19 cellular contexts compared by ENCODE assay signal in the genomic region with DNA sequence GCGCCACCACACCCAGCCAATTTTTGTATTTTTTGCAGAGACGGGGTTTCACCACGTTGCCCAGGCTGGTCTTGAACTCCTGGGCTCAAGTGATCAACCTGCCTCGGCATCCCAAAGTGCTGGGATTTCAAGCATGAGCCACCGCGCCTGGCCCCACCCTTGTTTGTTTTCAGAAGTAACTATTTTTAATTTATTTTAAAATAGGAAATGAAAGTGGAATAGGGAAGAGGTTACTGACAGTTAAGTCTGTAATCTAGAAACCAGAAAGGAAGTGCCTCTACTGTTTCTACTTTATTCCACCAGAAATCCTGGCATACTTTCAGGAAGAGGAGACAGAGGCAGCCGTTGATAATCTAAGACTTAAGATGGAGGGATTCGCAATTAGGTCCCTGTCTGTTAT.
A peak's percentile ranks its signal among the peaks of the same experiment; 100 is the strongest.
DNase-seq lines count a peak whose midpoint lies in the region; ATAC-seq and TF ChIP-seq lines count a peak whose summit lies in the region.
"Had no signal": no experiment of that assay in that cellular context is flagged by ENCODE, and none has a peak within 500 bp of the region (broad histone marks: within the 10 kb centered on the region; RNA-seq: fewer than 3 reads in every experiment).

No MANE protein-coding gene starts in this region.

- intact Hi-C loops in activated B cell treated with CpG ODN at 0.5 μM for 24 hours (cut with micrococcal nuclease), result loop anchor here (5.0 kb wide), 1 partner anchor 49 kb away; no protein-coding TSS in a partner anchor

- peaks cover 4% of the 10 kb centered on the region for H3K36me3 Mint-ChIP-seq in stimulated activated naive CD8-positive, alpha-beta T cell treated with anti-CD3 and anti-CD28 coated beads, Interleukin-15, Interleukin-2, amounts not matched to agents 100 ng/mL and 50 ng/mL, for 24 hours (ENCODE audit: low read depth)
- H3K36me3 Mint-ChIP-seq in activated B cell treated with CpG ODN at 0.5 μM for 24 hours (ENCODE audit: low read depth) (no peaks in the 10 kb centered on the region), memory B cell (peaks cover 10% of the 10 kb centered on the region), osteocyte (ENCODE audit: unreplicated experiment) (peaks cover 9% of the 10 kb centered on the region)

- POLR2A ChIA-PET in activated B cell treated with CpG ODN at 0.5 μM for 24 hours (lab: Charles Lee), result no interaction called here

- TF ChIP-seq CTCF in activated B cell treated with CpG ODN at 0.5 μM for 24 hours (IDR thresholded peaks at IDR 0.05) (no peak), osteocyte (IDR thresholded peaks at IDR 0.05) (no peak)

- no peaks in the 10 kb centered on the region for H3K27me3 Mint-ChIP-seq in stimulated activated naive CD8-positive, alpha-beta T cell treated with anti-CD3 and anti-CD28 coated beads, Interleukin-15, Interleukin-2, amounts not matched to agents 100 ng/mL and 50 ng/mL, for 24 hours
- H3K27me3 Mint-ChIP-seq in activated B cell treated with CpG ODN at 0.5 μM for 24 hours, result no peaks in the 10 kb centered on the region
- no peaks in the 10 kb centered on the region for H3K27me3 Mint-ChIP-seq in memory B cell
- no peaks in the 10 kb centered on the region for H3K27me3 Mint-ChIP-seq in osteocyte (ENCODE audit: unreplicated experiment)
- H3K27me3 Mint-ChIP-seq: CD4-positive, CD25-positive, alpha-beta regulatory T cell; effector memory CD8-positive, alpha-beta T cell; naive thymus-derived CD8-positive, alpha-beta T cell had no signal

- ATAC-seq in stimulated activated naive CD8-positive, alpha-beta T cell treated with anti-CD3 and anti-CD28 coated beads, Interleukin-15, Interleukin-2, amounts not matched to agents 100 U/mL and 50 U/mL, for 24 hours, result no peak
- ATAC-seq in activated B cell treated with CpG ODN at 0.5 μM for 24 hours (ENCODE audit: low read depth) (peak; percentile 64), memory B cell (ENCODE audit: low read depth) (peak; percentile 94)
- ATAC-seq: effector memory CD8-positive, alpha-beta T cell; naive thymus-derived CD8-positive, alpha-beta T cell had no signal

- H3K4me3 Mint-ChIP-seq in stimulated activated naive CD8-positive, alpha-beta T cell treated with anti-CD3 and anti-CD28 coated beads, Interleukin-15, Interleukin-2, amounts not matched to agents 100 ng/mL and 50 ng/mL, for 24 hours, result no peak overlapping the region
- H3K4me3 Mint-ChIP-seq in activated B cell treated with CpG ODN at 0.5 μM for 24 hours, result peak overlapping the region; percentile 8
- H3K4me3 Mint-ChIP-seq in memory B cell, result peak overlapping the region; percentile 25
- H3K4me3 Mint-ChIP-seq in osteocyte (ENCODE audit: unreplicated experiment), result no peak overlapping the region
- H3K4me3 Mint-ChIP-seq: CD4-positive, CD25-positive, alpha-beta regulatory T cell; effector memory CD8-positive, alpha-beta T cell; naive thymus-derived CD8-positive, alpha-beta T cell had no signal

- CTCF ChIA-PET in activated B cell treated with CpG ODN at 0.5 μM for 24 hours (lab: Charles Lee), result no interaction called here

- peaks cover 26% of the 10 kb centered on the region for H3K4me1 Mint-ChIP-seq in stimulated activated naive CD8-positive, alpha-beta T cell treated with anti-CD3 and anti-CD28 coated beads, Interleukin-15, Interleukin-2, amounts not matched to agents 100 ng/mL and 50 ng/mL, for 24 hours (ENCODE audit: low read depth)
- peaks cover 54% of the 10 kb centered on the region for H3K4me1 Mint-ChIP-seq in activated B cell treated with CpG ODN at 0.5 μM for 24 hours
- peaks cover 33% of the 10 kb centered on the region for H3K4me1 Mint-ChIP-seq in memory B cell
- H3K4me1 Mint-ChIP-seq in osteocyte (ENCODE audit: unreplicated experiment), result peaks cover 6% of the 10 kb centered on the region

- no peak for DNase-seq in stimulated activated naive CD8-positive, alpha-beta T cell treated with anti-CD3 and anti-CD28 coated beads, Interleukin-15, Interleukin-2, amounts not matched to agents 100 U/mL and 50 U/mL, for 24 hours
- DNase-seq in activated B cell treated with CpG ODN at 0.5 μM for 24 hours (no peak), memory B cell (ENCODE audit: low spot score in 2 of 2) (peak in 1 of 2 donors; percentile 16), osteocyte (ENCODE audit: extremely low spot score, unreplicated experiment) (no peak), NCI-H226 (no peak), NCI-H748 (lab: John Stamatoyannopoulos, UW; ENCODE audit: unreplicated experiment) (no peak)
- DNase-seq in activated CD8-positive, alpha-beta memory T cell treated with anti-CD3 and anti-CD28 coated beads for 24 hours, result no peak
- DNase-seq: activated naive CD4-positive, alpha-beta T cell; activated T-cell treated with anti-CD3 and anti-CD28 coated beads for 4 hours; CD4-positive, CD25-positive, alpha-beta regulatory T cell; DMS153; effector memory CD8-positive, alpha-beta T cell; MG63; naive thymus-derived CD8-positive, alpha-beta T cell; NCI-H2107; NCI-H524 treated with DMSO at 0.1 percent for 48 hours; pancreas; stimulated activated CD4-positive, alpha-beta T cell treated with anti-CD3 and anti-CD28 coated beads, Interleukin-2, amount 100 ng/mL, for 48 hours had no signal

- H3K27ac Mint-ChIP-seq in stimulated activated naive CD8-positive, alpha-beta T cell treated with anti-CD3 and anti-CD28 coated beads, Interleukin-15, Interleukin-2, amounts not matched to agents 100 ng/mL and 50 ng/mL, for 24 hours, result peak overlapping the region; percentile 13
- H3K27ac Mint-ChIP-seq in activated B cell treated with CpG ODN at 0.5 μM for 24 hours (peak overlapping the region; percentile 80), memory B cell (peak overlapping the region; percentile 76), osteocyte (ENCODE audit: unreplicated experiment) (no peak overlapping the region)
- H3K27ac Mint-ChIP-seq: CD4-positive, CD25-positive, alpha-beta regulatory T cell; effector memory CD8-positive, alpha-beta T cell had no signal

- peaks cover 8% of the 10 kb centered on the region for H3K9me3 Mint-ChIP-seq in stimulated activated naive CD8-positive, alpha-beta T cell treated with anti-CD3 and anti-CD28 coated beads, Interleukin-15, Interleukin-2, amounts not matched to agents 100 ng/mL and 50 ng/mL, for 24 hours
- peaks cover 8% of the 10 kb centered on the region for H3K9me3 Mint-ChIP-seq in activated B cell treated with CpG ODN at 0.5 μM for 24 hours
- peaks cover 5% of the 10 kb centered on the region for H3K9me3 Mint-ChIP-seq in memory B cell
- H3K9me3 Mint-ChIP-seq in osteocyte (ENCODE audit: unreplicated experiment), result peaks cover 6% of the 10 kb centered on the region
- H3K9me3 Mint-ChIP-seq: CD4-positive, CD25-positive, alpha-beta regulatory T cell; effector memory CD8-positive, alpha-beta T cell had no signal

Comparison
In these comparisons a context has a peak if more than half of its experiments do, and no peak if none do; other contexts are left out.
1. H3K4me3 Mint-ChIP-seq: peak in activated B cell treated with CpG ODN at 0.5 μM for 24 hours (single experiment) and memory B cell (single experiment); none in stimulated activated naive CD8-positive, alpha-beta T cell treated with anti-CD3 and anti-CD28 coated beads, Interleukin-15, Interleukin-2, amounts not matched to agents 100 ng/mL and 50 ng/mL, for 24 hours (single experiment) and osteocyte (single experiment).